In genomic region chr20:47468290-47469050, GRCh38 we compare ENCODE assay signal across 1 cellular context.
TF ChIP-seq lines count a peak whose summit lies in the region.

No MANE protein-coding gene starts in this region.

TF ChIP-seq in GM23338, 12 proteins besides CTCF, POLR2A, EP300 and RAD21 (continued from another document):
- TF ChIP-seq ZNF462 (CRISPR knock-in tag; IDR thresholded peaks at IDR 0.05) (no peak), ETS1 (IDR thresholded peaks at IDR 0.05) (no peak), EZH2 (IDR thresholded peaks at IDR 0.05; ENCODE audit: low read depth, unreplicated experiment) (no peak), ZNF114 (CRISPR knock-in tag; IDR thresholded peaks at IDR 0.05) (no peak), ZNF331 (CRISPR knock-in tag; IDR thresholded peaks at IDR 0.05; ENCODE audit: low read depth) (no peak), CREB1 (CRISPR knock-in tag; IDR thresholded peaks at IDR 0.05; ENCODE audit: low read depth) (no peak), REST (IDR thresholded peaks at IDR 0.05; ENCODE audit: unreplicated experiment) (no peak)
